Comparison of ENCODE assay signal across 8 cellular contexts in the genomic region with DNA sequence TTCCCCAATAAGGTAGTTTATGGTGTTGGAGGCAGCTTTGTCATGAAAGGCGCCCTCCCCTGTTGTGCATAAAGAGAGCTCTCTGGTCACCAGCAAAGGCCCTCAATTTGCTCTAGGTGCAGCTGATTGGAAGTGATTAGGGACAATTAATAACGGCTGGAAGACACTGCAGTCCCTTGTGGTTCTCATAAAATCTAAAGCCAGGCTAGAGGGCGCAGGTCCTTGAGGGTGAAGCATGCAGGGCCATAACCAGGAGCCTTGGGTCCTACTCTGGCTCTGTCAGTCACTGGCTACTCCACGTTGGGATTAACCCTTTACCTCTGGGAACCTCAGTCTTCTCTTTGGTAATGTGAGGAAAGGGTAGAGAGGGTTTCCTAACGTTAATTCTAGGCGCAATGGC. TPM values are rescaled to one million over a fixed set of nuclear protein-coding genes. Genes with fewer than 3 reads are reported as not detected.
DNase-seq lines count a peak whose midpoint lies in the region; ATAC-seq, FAIRE-seq and TF ChIP-seq lines count a peak whose summit lies in the region.

No MANE protein-coding gene starts in this region.

- peak overlapping the region; percentile 84 for H2AFZ ChIP-seq in keratinocyte (ENCODE audit: control insufficient read depth, low read length)

- POLR2A ChIA-PET in BJ (lab: Charles Lee): no interaction called here

- peak overlapping the region; percentile 100 for H3K4me2 ChIP-seq in keratinocyte (ENCODE audit: control insufficient read depth, extremely low read depth, insufficient read depth, low read depth, low read length)

- H3K36me3 ChIP-seq in BJ (ENCODE audit: control insufficient read depth, insufficient read depth, low read length) (no peaks in the 10 kb centered on the region), adipocyte (ENCODE audit: control insufficient read depth, insufficient read depth, low read length, severe bottlenecking) (no peaks in the 10 kb centered on the region), keratinocyte (ENCODE audit: control insufficient read depth in 2 of 2, extremely low read depth in 1 of 2, insufficient read depth in 2 of 2, low read length in 2 of 2) (no peaks in the 10 kb centered on the region), subcutaneous abdominal adipose tissue (ENCODE audit: control insufficient read depth in 5 of 5, insufficient read depth in 5 of 5, low read length in 5 of 5) (no peaks in the 10 kb centered on the region)

- TF ChIP-seq POLR2A in NB4 (IDR thresholded peaks at IDR 0.05; ENCODE audit: extremely low read depth, insufficient read length) (no peak), GM18505 (IDR thresholded peaks at IDR 0.05; ENCODE audit: borderline replicate concordance, extremely low read depth, insufficient read depth, insufficient read length) (no peak)

- H4K20me1 ChIP-seq in keratinocyte (ENCODE audit: control insufficient read depth, extremely low read depth, insufficient read depth, low read length): no peaks in the 10 kb centered on the region

- dilution Hi-C loops in keratinocyte (cut with MboI; ENCODE audit: extremely low pct_ligation_motif_present, low sequenced_read_pairs): no loop called here

- H3K9me3 ChIP-seq in adipocyte (ENCODE audit: control insufficient read depth, low read length) (no peaks in the 10 kb centered on the region), keratinocyte (ENCODE audit: control insufficient read depth, low read depth, low read length) (no peaks in the 10 kb centered on the region), subcutaneous abdominal adipose tissue (ENCODE audit: control insufficient read depth in 5 of 5, low read length in 5 of 5) (no peaks in the 10 kb centered on the region)

- CTCF ChIA-PET in BJ (lab: Yijun Ruan, JAX): interaction anchor here (0.7 to 3.7 kb wide), 9 partner anchors 8 to 253 kb away, joined by 3 to 14 read pairs (median 4); no protein-coding TSS in a partner anchor

- H3K4me3 ChIP-seq in BJ (ENCODE audit: low read depth, low read length) (peak overlapping the region; percentile 95), NB4 (ENCODE audit: low read depth, low read length) (peak overlapping the region; percentile 71), adipocyte (ENCODE audit: low read length) (peak overlapping the region; percentile 95), keratinocyte (ENCODE audit: control insufficient read depth in 2 of 3, extremely low read depth in 1 of 3, insufficient read depth in 2 of 3, low read depth in 1 of 3, low read length in 3 of 3) (peak overlapping the region; percentile 88 to 97 (median 94)), subcutaneous abdominal adipose tissue (ENCODE audit: low read depth in 1 of 5, low read length in 5 of 5) (peak overlapping the region; percentile 87 to 97 (median 93))

- H3K9me1 ChIP-seq in keratinocyte (ENCODE audit: control insufficient read depth, extremely low read depth, insufficient read depth, low read length): no peaks in the 10 kb centered on the region

- ATAC-seq in GM18870 (IDR thresholded peaks at IDR 0.05; ENCODE audit: unreplicated experiment): peak; percentile 4
- ATAC-seq in GM18505 (IDR thresholded peaks at IDR 0.05; ENCODE audit: unreplicated experiment): no peak

- H3K4me1 ChIP-seq in adipocyte (ENCODE audit: control insufficient read depth, insufficient read depth, low read length) (peaks cover 12% of the 10 kb centered on the region), keratinocyte (ENCODE audit: control insufficient read depth, extremely low read depth, insufficient read depth, low read length) (peaks cover 40% of the 10 kb centered on the region), subcutaneous abdominal adipose tissue (ENCODE audit: control insufficient read depth in 5 of 5, insufficient read depth in 5 of 5, low read length in 5 of 5) (peaks cover 7 to 59% (median 44%) of the 10 kb centered on the region in 5 donors)

- H3K27me3 ChIP-seq in BJ (ENCODE audit: control insufficient read depth, insufficient read depth, low read length): peaks cover 11% of the 10 kb centered on the region
- H3K27me3 ChIP-seq in adipocyte (replicated peaks; ENCODE audit: control insufficient read depth, insufficient read depth, low read length): no peaks in the 10 kb centered on the region
- no peaks in the 10 kb centered on the region for H3K27me3 ChIP-seq in keratinocyte (ENCODE audit: control insufficient read depth, extremely low read depth, insufficient read depth, low read length)
- no peaks in the 10 kb centered on the region for H3K27me3 ChIP-seq in subcutaneous abdominal adipose tissue (ENCODE audit: control insufficient read depth in 5 of 5, insufficient read depth in 4 of 5, low read length in 5 of 5)

- peaks cover 53% of the 10 kb centered on the region for H3K79me2 ChIP-seq in keratinocyte (ENCODE audit: control insufficient read depth, insufficient read depth, low read length)

- FAIRE-seq in keratinocyte (lab: Jason Lieb, UNC): no peak

- H3K27ac ChIP-seq in keratinocyte (ENCODE audit: control insufficient read depth, insufficient read depth, low read length) (peak overlapping the region; percentile 93), subcutaneous abdominal adipose tissue (ENCODE audit: low read depth, low read length) (peak overlapping the region; percentile 89)

- TF ChIP-seq CTCF in BJ (IDR thresholded peaks at IDR 0.05; ENCODE audit: insufficient read depth, low read depth, low read length) (0 out of 2 replicates have a peak, but pooled peaks have one; percentile 21), NB4 (IDR thresholded peaks at IDR 0.05; ENCODE audit: low read depth, low read length) (no peak), keratinocyte (optimal IDR thresholded peaks at IDR 0.05 in 1 of 3, IDR thresholded peaks at IDR 0.05 in 1 of 3, conservative IDR thresholded peaks at IDR 0.05 in 1 of 3; ENCODE audit: extremely low read depth in 1 of 3, insufficient read depth in 2 of 3, low read length in 3 of 3) (peak in 2 of 3 experiments; percentile 16 to 22)

- no peak for DNase-seq in BJ (ENCODE audit: low read depth)
- peak; percentile 18 for DNase-seq in NB4 (ENCODE audit: low read depth)
- peak; percentile 25 for DNase-seq in adipocyte (ENCODE audit: low read depth)
- no peak for DNase-seq in keratinocyte (ENCODE audit: low read depth, low spot score)
- DNase-seq in germinal center (ENCODE audit: low spot score): no peak

- H3K9ac ChIP-seq in adipocyte (ENCODE audit: low read length): peak overlapping the region; percentile 88
- peak overlapping the region; percentile 96 for H3K9ac ChIP-seq in keratinocyte (ENCODE audit: control insufficient read depth, extremely low read depth, insufficient read depth, low read length)
- H3K9ac ChIP-seq in subcutaneous abdominal adipose tissue (ENCODE audit: low read length in 5 of 5): peak overlapping the region in 4 of 5 donors; percentile 39 to 92 (median 61)

RNA-seq across cellular contexts. Expression of gene DAAM1, which starts 1.9 kb away (rescaled TPM):
- 4.7 and 9.8 TPM in 2 replicates for polyA plus RNA-seq in BJ (2011; rRNA removed)
- polyA minus RNA-seq in BJ (2011; rRNA and poly(A)+ RNA removed): 9.8 and 10.2 TPM in 2 replicates
- polyA plus RNA-seq in keratinocyte: 24.3 to 44.6 TPM (median 32.7 TPM) in 3 replicates
- polyA plus RNA-seq in keratinocyte (2011; ENCODE audit: low read depth): 76.2 TPM
- 21.9 and 44.6 TPM in 2 replicates for polyA plus RNA-seq in keratinocyte (2011; cell fraction: cytosol; rRNA removed)
- polyA plus RNA-seq in keratinocyte (2011; cell fraction: nucleus; rRNA removed): 42.3 and 71.3 TPM in 2 replicates
- polyA plus RNA-seq in keratinocyte (2012; ENCODE audit: low replicate concordance): 42.4 and 65.1 TPM in 2 replicates
- polyA minus RNA-seq in keratinocyte: 5.5 to 85.3 TPM (median 40.8 TPM) in 3 replicates
- 12.9 TPM for polyA minus RNA-seq in keratinocyte (2011; cell fraction: cytosol; rRNA and poly(A)+ RNA removed)
- 53.9 and 87.1 TPM in 2 replicates for polyA minus RNA-seq in keratinocyte (2011; cell fraction: nucleus; rRNA and poly(A)+ RNA removed)

Comparison
In these comparisons a context has a peak if more than half of its experiments do, and no peak if none do; other contexts are left out.
1. DNase-seq: peak in NB4 (single experiment) and adipocyte (single experiment); none in BJ (single experiment), keratinocyte (single experiment) and germinal center (single experiment).
2. Peak in every context shown above with its lines, with median percentiles within 50 percentile points of each other: H3K4me3 ChIP-seq and H3K9ac ChIP-seq.